8 cellular contexts compared by ENCODE assay signal in genomic region chr4:44725166-44725565, GRCh38. TPM values are rescaled to one million over a fixed set of nuclear protein-coding genes. Genes with fewer than 3 reads are reported as not detected.
A peak's percentile ranks its signal among the peaks of the same experiment; 100 is the strongest.
DNase-seq lines count a peak whose midpoint lies in the region; ATAC-seq and TF ChIP-seq lines count a peak whose summit lies in the region.

No MANE protein-coding gene starts in this region.

- peak overlapping the region; percentile 81 for H3K27ac Mint-ChIP-seq in activated naive CD4-positive, alpha-beta T cell treated with anti-CD3 and anti-CD28 coated beads, Interleukin-2, amount 10 ng/mL, durations not matched to agents 7 days and 5 days
- H3K27ac Mint-ChIP-seq in activated CD8-positive, alpha-beta T cell treated with anti-CD3 and anti-CD28 coated beads for 36 hours = peak overlapping the region; percentile 92
- H3K27ac Mint-ChIP-seq in immature natural killer cell (peak overlapping the region in 5 of 6 donors; percentile 75 to 94 (median 86)), type B pancreatic cell (peak overlapping the region; percentile 65)

- peak overlapping the region; percentile 78 for H3K4me3 Mint-ChIP-seq in activated naive CD4-positive, alpha-beta T cell treated with anti-CD3 and anti-CD28 coated beads, Interleukin-2, amount 10 ng/mL, durations not matched to agents 7 days and 5 days
- peak overlapping the region; percentile 91 for H3K4me3 Mint-ChIP-seq in activated CD8-positive, alpha-beta T cell treated with anti-CD3 and anti-CD28 coated beads for 36 hours
- peak overlapping the region; percentile 90 to 93 (median 91) for H3K4me3 Mint-ChIP-seq in immature natural killer cell
- H3K4me3 Mint-ChIP-seq in type B pancreatic cell = peak overlapping the region; percentile 88

- TF ChIP-seq CTCF in activated CD8-positive, alpha-beta T cell treated with anti-CD3 and anti-CD28 coated beads for 36 hours (IDR thresholded peaks at IDR 0.05) = no peak
- TF ChIP-seq CTCF in type B pancreatic cell (conservative IDR thresholded peaks at IDR 0.05) = no peak

- no peak for DNase-seq in activated naive CD4-positive, alpha-beta T cell treated with anti-CD3 and anti-CD28 coated beads, Interleukin-2, amount 10 ng/mL, durations not matched to agents 7 days and 5 days
- DNase-seq in activated naive CD4-positive, alpha-beta T cell treated with Interleukin-2 at 50 U/mL for 16 hours = no peak
- no peak for DNase-seq in activated CD8-positive, alpha-beta T cell treated with anti-CD3 and anti-CD28 coated beads for 36 hours
- DNase-seq in immature natural killer cell (no peak), type B pancreatic cell (ENCODE audit: extremely low spot score, unreplicated experiment) (no peak), NCI-H2081 treated with DMSO at 0.1 percent for 48 hours (lab: John Stamatoyannopoulos, UW) (no peak), NCI-H2227 treated with DMSO at 0.1 percent for 48 hours (lab: John Stamatoyannopoulos, UW) (no peak)
- DNase-seq in stimulated activated CD4-positive, alpha-beta T cell treated with anti-CD3 and anti-CD28 coated beads, Interleukin-4, amount 100 ng/mL, for 1 hour = no peak

- intact Hi-C loops in activated CD8-positive, alpha-beta T cell treated with anti-CD3 and anti-CD28 coated beads for 36 hours (cut with micrococcal nuclease) = loop anchor here (5.0 kb wide), 1 partner anchor 48 kb away; the partner anchor contains the start of gene GUF1

- POLR2A ChIA-PET in activated CD8-positive, alpha-beta T cell treated with anti-CD3 and anti-CD28 coated beads for 36 hours (lab: Charles Lee) = interaction anchor here (2.6 kb wide), 1 partner anchor 47 kb away, joined by 15 read pairs; the partner anchor contains the start of gene GUF1

- peaks cover 31% of the 10 kb centered on the region for H3K4me1 Mint-ChIP-seq in activated naive CD4-positive, alpha-beta T cell treated with anti-CD3 and anti-CD28 coated beads, Interleukin-2, amount 10 ng/mL, durations not matched to agents 7 days and 5 days
- peaks cover 40% of the 10 kb centered on the region for H3K4me1 Mint-ChIP-seq in activated CD8-positive, alpha-beta T cell treated with anti-CD3 and anti-CD28 coated beads for 36 hours (ENCODE audit: low read depth)
- peaks cover 34 to 70% of the 10 kb centered on the region in 2 donors for H3K4me1 Mint-ChIP-seq in immature natural killer cell
- H3K4me1 Mint-ChIP-seq in type B pancreatic cell (ENCODE audit: unreplicated experiment) = peaks cover 17% of the 10 kb centered on the region

- H3K9me3 Mint-ChIP-seq in activated naive CD4-positive, alpha-beta T cell treated with anti-CD3 and anti-CD28 coated beads, Interleukin-2, amount 10 ng/mL, durations not matched to agents 7 days and 5 days = no peaks in the 10 kb centered on the region
- no peaks in the 10 kb centered on the region for H3K9me3 Mint-ChIP-seq in activated CD8-positive, alpha-beta T cell treated with anti-CD3 and anti-CD28 coated beads for 36 hours
- H3K9me3 Mint-ChIP-seq in immature natural killer cell = peaks cover 0 to 4% (median 0%) of the 10 kb centered on the region in 6 donors
- H3K9me3 Mint-ChIP-seq in type B pancreatic cell = no peaks in the 10 kb centered on the region

- H3K27me3 Mint-ChIP-seq in activated naive CD4-positive, alpha-beta T cell treated with anti-CD3 and anti-CD28 coated beads, Interleukin-2, amount 10 ng/mL, durations not matched to agents 7 days and 5 days = peaks cover 3% of the 10 kb centered on the region
- no peaks in the 10 kb centered on the region for H3K27me3 Mint-ChIP-seq in activated CD8-positive, alpha-beta T cell treated with anti-CD3 and anti-CD28 coated beads for 36 hours
- H3K27me3 Mint-ChIP-seq in immature natural killer cell (ENCODE audit: low read depth in 3 of 3) (peaks cover 5 to 10% (median 9%) of the 10 kb centered on the region in 3 donors), type B pancreatic cell (no peaks in the 10 kb centered on the region)

- peaks cover 8% of the 10 kb centered on the region for H3K36me3 Mint-ChIP-seq in activated naive CD4-positive, alpha-beta T cell treated with anti-CD3 and anti-CD28 coated beads, Interleukin-2, amount 10 ng/mL, durations not matched to agents 7 days and 5 days
- peaks cover 7% of the 10 kb centered on the region for H3K36me3 Mint-ChIP-seq in activated CD8-positive, alpha-beta T cell treated with anti-CD3 and anti-CD28 coated beads for 36 hours (ENCODE audit: low read depth)
- peaks cover 0 to 3% (median 0%) of the 10 kb centered on the region in 3 donors for H3K36me3 Mint-ChIP-seq in immature natural killer cell
- peaks cover 4% of the 10 kb centered on the region for H3K36me3 Mint-ChIP-seq in type B pancreatic cell

- no peak for ATAC-seq in activated CD8-positive, alpha-beta T cell treated with anti-CD3 and anti-CD28 coated beads for 36 hours

- CTCF ChIA-PET in activated naive CD4-positive, alpha-beta T cell treated with anti-CD3 and anti-CD28 coated beads, Interleukin-2, amount 10 ng/mL, durations not matched to agents 7 days and 5 days (lab: Charles Lee) = no interaction called here
- CTCF ChIA-PET in activated CD8-positive, alpha-beta T cell treated with anti-CD3 and anti-CD28 coated beads for 36 hours (lab: Charles Lee) = interaction anchor here (0.7 kb wide), 1 partner anchor 35 kb away, joined by 3 read pairs; no protein-coding TSS in a partner anchor

RNA-seq across cellular contexts. Expression of gene GNPDA2, which starts 1.2 kb away (rescaled TPM):
- 10 to 100 TPM; 13.1 to 14.6 TPM for total RNA-seq in activated CD8-positive, alpha-beta T cell treated with anti-CD3 and anti-CD28 coated beads for 36 hours
- polyA plus RNA-seq in immature natural killer cell = 10 to 100 TPM; 13.7 to 30.9 (median 17.4) TPM
- total RNA-seq in type B pancreatic cell (ENCODE audit: low replicate concordance) = 10.1 and 12.0 TPM in 2 replicates

RNA-seq across cellular contexts. Expression of gene GUF1, which starts 46.9 kb away (rescaled TPM):
- total RNA-seq in activated CD8-positive, alpha-beta T cell treated with anti-CD3 and anti-CD28 coated beads for 36 hours = 10 to 100 TPM; 33.6 to 40.0 TPM
- 10 to 100 TPM in 2 of 3 donors, 1 to 10 TPM in 1; 9.3 to 16.1 (median 10.9) TPM for polyA plus RNA-seq in immature natural killer cell
- total RNA-seq in type B pancreatic cell (ENCODE audit: low replicate concordance) = 25.6 and 27.8 TPM in 2 replicates
